Comparison of ENCODE assay signal across 8 cellular contexts in genomic region chr1:239976130-239976968, GRCh38.
DNase-seq lines count a peak whose midpoint lies in the region; ATAC-seq, FAIRE-seq and TF ChIP-seq lines count a peak whose summit lies in the region.

No MANE protein-coding gene starts in this region.

- no peak overlapping the region for H3K9ac ChIP-seq in neural progenitor cell

- no peak overlapping the region for H2AFZ ChIP-seq in neural progenitor cell (replicated peaks)

- H4K20me1 ChIP-seq in neural progenitor cell (ENCODE audit: low read depth), result no peaks in the 10 kb centered on the region

- H3K4me1 Mint-ChIP-seq in neural progenitor cell, result no peaks in the 10 kb centered on the region

- peaks cover 34% of the 10 kb centered on the region for H3K9me3 Mint-ChIP-seq in neural progenitor cell

- H3F3A ChIP-seq in neural progenitor cell (ENCODE audit: low read depth), result no peaks in the 10 kb centered on the region

- no peak overlapping the region for H3K27ac Mint-ChIP-seq in neural progenitor cell

- no peaks in the 10 kb centered on the region for H3K36me3 Mint-ChIP-seq in neural progenitor cell

- no peak overlapping the region for H3K4me3 Mint-ChIP-seq in neural progenitor cell

- H3K4me3 ChIP-seq in AG10803 (ENCODE audit: low read length) (no peak overlapping the region), neural progenitor cell (no peak overlapping the region), vagina (no peak overlapping the region)

- peaks cover 2% of the 10 kb centered on the region for H3K27me3 Mint-ChIP-seq in neural progenitor cell (ENCODE audit: insufficient read depth, low read depth)

- TF ChIP-seq CTCF in AG10803 (conservative IDR thresholded peaks at IDR 0.05; ENCODE audit: low read length) (peak; percentile 99), neural progenitor cell (IDR thresholded peaks at IDR 0.05) (peak; percentile 99), vagina (IDR thresholded peaks at IDR 0.05) (peak; percentile 34 to 79 (median 65))

- intact Hi-C loops in vagina (cut with DNase I), result no loop called here

- no peak overlapping the region for H3K4me2 ChIP-seq in neural progenitor cell

- H3K9me3 ChIP-seq in neural progenitor cell (ENCODE audit: low read depth) (peaks cover 5% of the 10 kb centered on the region), vagina (no peaks in the 10 kb centered on the region)

- no peaks in the 10 kb centered on the region for H3K27me3 ChIP-seq in neural progenitor cell
- no peaks in the 10 kb centered on the region for H3K27me3 ChIP-seq in vagina

- no peaks in the 10 kb centered on the region for H3K4me1 ChIP-seq in neural progenitor cell
- no peaks in the 10 kb centered on the region for H3K4me1 ChIP-seq in vagina

- no peak for TF ChIP-seq POLR2A in GM12891 (IDR thresholded peaks at IDR 0.05; ENCODE audit: low read depth, low read length)
- no peak for TF ChIP-seq POLR2A in erythroblast (IDR thresholded peaks at IDR 0.05; ENCODE audit: low read length)
- TF ChIP-seq POLR2A in vagina (IDR thresholded peaks at IDR 0.05), result no peak

- ATAC-seq in HG02642 (IDR thresholded peaks at IDR 0.05; ENCODE audit: poor library complexity, unreplicated experiment), result peak; percentile 92

- DNase-seq in AG10803 (ENCODE audit: low read depth), result peak; percentile 57
- DNase-seq in GM12891 (ENCODE audit: insufficient read length, low spot score), result peak; percentile 32
- DNase-seq in NCI-H1048 (lab: John Stamatoyannopoulos, UW), result peak; percentile 55
- DNase-seq in activated CD4-positive, alpha-beta T cell treated with anti-CD3 and anti-CD28 coated beads, Interleukin-2, amount 50 U/mL, for 48 hours, result peak; percentile 38 to 56
- peak; percentile 46 to 67 for DNase-seq in erythroblast (lab: John Stamatoyannopoulos, UW)
- peak; percentile 71 for DNase-seq in neural progenitor cell (ENCODE audit: low spot score)
- no peak for DNase-seq in vagina (ENCODE audit: extremely low spot score in 2 of 2)

- H3K79me2 ChIP-seq in neural progenitor cell (ENCODE audit: low read depth), result no peaks in the 10 kb centered on the region

- peak; percentile 35 for FAIRE-seq in GM12891 (lab: Jason Lieb, UNC)

- H3K27ac ChIP-seq in neural progenitor cell (no peak overlapping the region), vagina (no peak overlapping the region)

- no peaks in the 10 kb centered on the region for H3K36me3 ChIP-seq in neural progenitor cell
- H3K36me3 ChIP-seq in vagina, result no peaks in the 10 kb centered on the region

TF ChIP-seq in GM12891, 5 proteins besides CTCF, POLR2A, EP300 and RAD21:
- no peak for TF ChIP-seq POU2F2 (IDR thresholded peaks at IDR 0.05; ENCODE audit: low read depth, low read length)
- TF ChIP-seq POLR2AphosphoS5 (IDR thresholded peaks at IDR 0.05; ENCODE audit: low read depth, low read length), result no peak
- no peak for TF ChIP-seq SPI1 (IDR thresholded peaks at IDR 0.05; ENCODE audit: low read depth, low read length)
- no peak for TF ChIP-seq PAX5 (IDR thresholded peaks at IDR 0.05; ENCODE audit: insufficient read depth, low read length, severe bottlenecking)
- TF ChIP-seq TAF1 (IDR thresholded peaks at IDR 0.05; ENCODE audit: low read depth, low read length), result no peak

Comparison
In these comparisons a context has a peak if more than half of its experiments do, and no peak if none do; other contexts are left out.
1. DNase-seq: peak in AG10803 (single experiment), GM12891 (single experiment), NCI-H1048 (single experiment), activated CD4-positive, alpha-beta T cell treated with anti-CD3 and anti-CD28 coated beads, Interleukin-2, amount 50 U/mL, for 48 hours (2 of 2), erythroblast (2 of 2) and neural progenitor cell (single experiment); none in vagina (0 of 2).
2. Peak in every context shown above with its lines, with median percentiles within 50 percentile points of each other: CTCF ChIP-seq.